8 cellular contexts compared by ENCODE assay signal in genomic region chr7:35037211-35037525, GRCh38. TPM values are rescaled to one million over a fixed set of nuclear protein-coding genes. Genes with fewer than 3 reads are reported as not detected.
A peak's percentile ranks its signal among the peaks of the same experiment; 100 is the strongest.
DNase-seq lines count a peak whose midpoint lies in the region; ATAC-seq and TF ChIP-seq lines count a peak whose summit lies in the region.

Gene DPY19L1 (minus strand): TSS chr7:35037485. CDS start chr7:35037394, 91 bp downstream.

- 0 out of 2 replicates have a peak, but pooled peaks cover 17% of the 10 kb centered on the region for H3K4me1 ChIP-seq in Caco-2
- peaks cover 10% of the 10 kb centered on the region for H3K4me1 ChIP-seq in hepatocyte (ENCODE audit: insufficient read depth)
- peaks cover 9 to 15% (median 9%) of the 10 kb centered on the region in 3 donors for H3K4me1 ChIP-seq in skeletal muscle tissue (ENCODE audit: control insufficient read depth in 3 of 3, insufficient read depth in 3 of 3, low read length in 3 of 3)

- in situ Hi-C loops in GM13976 (cut with MboI; ENCODE audit: low sequenced_read_pairs, unreplicated experiment): no loop called here

- H3K36me3 ChIP-seq in Caco-2 (ENCODE audit: control insufficient read depth, insufficient read depth, low read length): no peaks in the 10 kb centered on the region
- no peaks in the 10 kb centered on the region for H3K36me3 ChIP-seq in hepatocyte (replicated peaks; ENCODE audit: insufficient read depth, low read depth)
- no peaks in the 10 kb centered on the region for H3K36me3 ChIP-seq in skeletal muscle tissue (ENCODE audit: control insufficient read depth in 3 of 3, insufficient read depth in 3 of 3, low read length in 3 of 3)

- H3K9me2 ChIP-seq in hepatocyte (replicated peaks; ENCODE audit: insufficient read depth): no peaks in the 10 kb centered on the region

- H3K36me3 Mint-ChIP-seq in Caco-2 (ENCODE audit: insufficient read depth, unreplicated experiment): no peaks in the 10 kb centered on the region
- H3K36me3 Mint-ChIP-seq in activated T-helper 17 cell treated with anti-CD3 and anti-CD28 coated beads, Interleukin-2, amount 50 U/mL, for 72 hours (ENCODE audit: low read depth): peaks cover 8% of the 10 kb centered on the region

- H3K4me3 Mint-ChIP-seq in Caco-2 (ENCODE audit: unreplicated experiment): peak within 1 kb of the TSS; percentile 96
- H3K4me3 Mint-ChIP-seq in activated T-helper 17 cell treated with anti-CD3 and anti-CD28 coated beads, Interleukin-2, amount 50 U/mL, for 72 hours: peak within 1 kb of the TSS; percentile 95

- H3K27me3 ChIP-seq in Caco-2 (replicated peaks; ENCODE audit: control insufficient read depth, insufficient read depth, low read length): no peaks in the 10 kb centered on the region
- H3K27me3 ChIP-seq in hepatocyte: peaks cover 5% of the 10 kb centered on the region
- no peaks in the 10 kb centered on the region for H3K27me3 ChIP-seq in skeletal muscle tissue (ENCODE audit: control insufficient read depth in 3 of 3, insufficient read depth in 3 of 3, low read length in 3 of 3)

- peak within 1 kb of the TSS; percentile 80 for H2AFZ ChIP-seq in hepatocyte

- peak within 1 kb of the TSS; percentile 55 to 78 (median 70) for H3K9ac ChIP-seq in skeletal muscle tissue (ENCODE audit: low read depth in 1 of 3, low read length in 3 of 3)

- H3K4me2 ChIP-seq in hepatocyte: peak within 1 kb of the TSS; percentile 91

- POLR2A ChIA-PET in Caco-2 (lab: Charles Lee): no interaction called here

- no peak for DNase-seq in Caco-2
- no peak for DNase-seq in HFF-Myc (ENCODE audit: extremely low read depth, low read depth)
- no peak for DNase-seq in hepatocyte (ENCODE audit: low spot score)
- no peak for DNase-seq in SKM-1 (lab: John Stamatoyannopoulos, UW; ENCODE audit: unreplicated experiment)
- no peak for DNase-seq in GM13976 (ENCODE audit: low spot score)

- peak within 1 kb of the TSS; percentile 79 for H3K27ac Mint-ChIP-seq in Caco-2 (ENCODE audit: unreplicated experiment)
- peak within 1 kb of the TSS; percentile 98 for H3K27ac Mint-ChIP-seq in activated T-helper 17 cell treated with anti-CD3 and anti-CD28 coated beads, Interleukin-2, amount 50 U/mL, for 72 hours

- H3K27me3 Mint-ChIP-seq in Caco-2 (ENCODE audit: insufficient read depth, unreplicated experiment): peaks cover 11% of the 10 kb centered on the region
- H3K27me3 Mint-ChIP-seq in activated T-helper 17 cell treated with anti-CD3 and anti-CD28 coated beads, Interleukin-2, amount 50 U/mL, for 72 hours: no peaks in the 10 kb centered on the region

- H4K20me1 ChIP-seq in hepatocyte (ENCODE audit: insufficient read depth, poor library complexity, severe bottlenecking): peaks cover 3% of the 10 kb centered on the region

- H3K79me2 ChIP-seq in hepatocyte: peaks cover 36% of the 10 kb centered on the region

- peak within 1 kb of the TSS; percentile 64 for H3K4me3 ChIP-seq in Caco-2 (ENCODE audit: low read depth, low read length)
- peak within 1 kb of the TSS; percentile 79 for H3K4me3 ChIP-seq in HFF-Myc (replicated peaks; ENCODE audit: low read depth, low read length)
- H3K4me3 ChIP-seq in hepatocyte: peak within 1 kb of the TSS; percentile 92
- H3K4me3 ChIP-seq in skeletal muscle tissue (ENCODE audit: low read length in 3 of 3): peak within 1 kb of the TSS; percentile 78 to 79 (median 79)

- H3K27ac ChIP-seq in hepatocyte (peak within 1 kb of the TSS; percentile 95), skeletal muscle tissue (ENCODE audit: low read depth, low read length) (peak within 1 kb of the TSS; percentile 41)

- H3K9me3 Mint-ChIP-seq in Caco-2 (ENCODE audit: unreplicated experiment): no peaks in the 10 kb centered on the region
- no peaks in the 10 kb centered on the region for H3K9me3 Mint-ChIP-seq in activated T-helper 17 cell treated with anti-CD3 and anti-CD28 coated beads, Interleukin-2, amount 50 U/mL, for 72 hours

- H3K4me1 Mint-ChIP-seq in Caco-2 (ENCODE audit: low read depth, unreplicated experiment): peaks cover 7% of the 10 kb centered on the region
- peaks cover 29% of the 10 kb centered on the region for H3K4me1 Mint-ChIP-seq in activated T-helper 17 cell treated with anti-CD3 and anti-CD28 coated beads, Interleukin-2, amount 50 U/mL, for 72 hours

- no peak for ATAC-seq in activated T-helper 17 cell treated with anti-CD3 and anti-CD28 coated beads, Interleukin-2, amount 50 U/mL, for 72 hours (replicated peaks)
- no peak for ATAC-seq in HG03280 (IDR thresholded peaks at IDR 0.05; ENCODE audit: unreplicated experiment)

- under 1% methylated on average over 21 of the region's 48 CpGs for WGBS in hepatocyte (ENCODE audit: low lambda C conversion rate, missing lambda C conversion rate)

- TF ChIP-seq CTCF in Caco-2 (IDR thresholded peaks at IDR 0.05; ENCODE audit: insufficient read depth in 1 of 2, low read depth in 1 of 2, low read length in 1 of 2, severe bottlenecking in 1 of 2, unreplicated experiment in 1 of 2) (no peak), HFF-Myc (IDR thresholded peaks at IDR 0.05; ENCODE audit: low read depth, low read length, missing control alignments) (no peak), hepatocyte (IDR thresholded peaks at IDR 0.05; ENCODE audit: poor library complexity) (no peak), GM13976 (IDR thresholded peaks at IDR 0.05; ENCODE audit: borderline replicate concordance, control extremely low read depth, extremely low read depth, insufficient read depth, missing control alignments) (no peak)

- intact Hi-C loops in Caco-2 (cut with micrococcal nuclease; ENCODE audit: unreplicated experiment): loop anchor here (5.0 to 10.0 kb wide), 2 partner anchors 282 to 360 kb away; no protein-coding TSS in a partner anchor

- no peaks in the 10 kb centered on the region for H3K9me3 ChIP-seq in Caco-2
- H3K9me3 ChIP-seq in hepatocyte (ENCODE audit: low read depth): no peaks in the 10 kb centered on the region
- H3K9me3 ChIP-seq in skeletal muscle tissue (ENCODE audit: control insufficient read depth in 3 of 3, low read length in 3 of 3): no peaks in the 10 kb centered on the region

- no TSS peak for BruUV-seq in Caco-2 (replicated peaks; lab: Mats Ljungman, UMichigan)

- CTCF ChIA-PET in Caco-2 (lab: Charles Lee): interaction anchor here (0.5 to 1.2 kb wide), 4 partner anchors 231 to 1268 kb away, joined by 3 to 4 read pairs (median 3); no protein-coding TSS in a partner anchor

RNA-seq across cellular contexts. Expression of gene DPY19L1, which starts in this region (rescaled TPM):
- 8.6 and 12.9 TPM in 2 replicates for total RNA-seq in Caco-2 (2022)
- total RNA-seq in activated T-helper 17 cell treated with anti-CD3 and anti-CD28 coated beads, Interleukin-2, amount 50 U/mL, for 72 hours: 10 to 100 TPM; 15.4 to 17.9 TPM
- 16.7 and 17.8 TPM in 2 replicates for total RNA-seq in hepatocyte
- polyA plus RNA-seq in hepatocyte: 7.6 and 8.8 TPM in 2 replicates
- 20.4 TPM for total RNA-seq in skeletal muscle tissue
